25 cellular contexts compared by ENCODE assay signal in the genomic region with DNA sequence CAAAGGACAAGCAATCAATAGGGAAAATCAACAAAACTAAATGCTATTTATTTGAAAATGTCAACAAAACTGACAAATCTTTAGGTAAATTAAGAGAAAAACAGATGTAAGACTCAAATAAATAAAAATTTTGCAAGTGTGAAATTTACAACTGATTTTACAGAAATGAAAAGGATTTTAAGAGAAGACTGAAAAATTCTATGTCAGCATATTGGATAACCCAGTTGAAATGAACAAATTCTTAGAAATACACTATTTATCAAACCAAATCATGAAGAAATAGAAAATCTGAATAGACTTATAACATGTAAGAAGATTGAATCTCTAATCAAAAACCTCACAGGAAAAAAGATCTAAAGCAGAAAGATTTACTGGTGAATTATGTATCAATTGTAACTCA. TPM values are rescaled to one million over a fixed set of nuclear protein-coding genes. Genes with fewer than 3 reads are reported as not detected.
DNase-seq lines count a peak whose midpoint lies in the region; ATAC-seq, FAIRE-seq and TF ChIP-seq lines count a peak whose summit lies in the region.
"Had no signal": no experiment of that assay in that cellular context is flagged by ENCODE, and none has a peak within 500 bp of the region (broad histone marks: within the 10 kb centered on the region; RNA-seq: fewer than 3 reads in every experiment).

No MANE protein-coding gene starts in this region.

- H3K36me3 Mint-ChIP-seq in mesothelial cell of epicardium: peaks cover 23% of the 10 kb centered on the region
- H3K36me3 Mint-ChIP-seq: CD4-positive, CD25-positive, alpha-beta regulatory T cell; CD8-positive, alpha-beta memory T cell had no signal

- H3K4me1 Mint-ChIP-seq in mesothelial cell of epicardium: peaks cover 55% of the 10 kb centered on the region
- H3K4me1 Mint-ChIP-seq: CD4-positive, CD25-positive, alpha-beta regulatory T cell; CD8-positive, alpha-beta memory T cell had no signal

- no peak overlapping the region for H3K56ac ChIP-seq in IMR-90 (ENCODE audit: extremely low read depth, insufficient read depth, low read length)

- peak overlapping the region; percentile 76 for H3K27ac Mint-ChIP-seq in mesothelial cell of epicardium
- H3K27ac Mint-ChIP-seq: CD4-positive, CD25-positive, alpha-beta regulatory T cell; CD8-positive, alpha-beta memory T cell had no signal

- CTCF ChIA-PET in HepG2 (lab: Yijun Ruan, JAX; ENCODE audit: low intra/inter-chr PET ratio, low total read pairs) (no interaction called here), IMR-90 (lab: Yijun Ruan, JAX) (no interaction called here)

- intact Hi-C loops in HepG2 (cut with micrococcal nuclease; ENCODE audit: unreplicated experiment): no loop called here
- intact Hi-C loops in right lobe of liver (cut with DNase I): no loop called here
- intact Hi-C loops in IMR-90 (cut with micrococcal nuclease): no loop called here
- intact Hi-C loops in body of pancreas (cut with DNase I): no loop called here
- intact Hi-C loops in ovary (cut with DNase I): no loop called here

- H2AFZ ChIP-seq in HepG2 (ENCODE audit: low read length) (no peak overlapping the region), IMR-90 (replicated peaks; ENCODE audit: low read length, poor library complexity) (no peak overlapping the region)

- H4K5ac ChIP-seq in IMR-90 (ENCODE audit: low read depth, low read length): no peak overlapping the region

- H2BK20ac ChIP-seq in IMR-90 (ENCODE audit: low read depth, low read length): no peak overlapping the region

- in situ Hi-C loops in HepG2 (cut with HindIII; ENCODE audit: extremely low pct_ligation_motif_present, low pct_unique_long_range_greater_than_20kb) (no loop called here), IMR-90 (cut with MboI; ENCODE audit: low sequenced_read_pairs) (no loop called here)

- no peak overlapping the region for H2AK9ac ChIP-seq in IMR-90 (replicated peaks; ENCODE audit: low read depth, low read length, poor library complexity)

- no peak for TF ChIP-seq RAD21 in HepG2 (CRISPR knock-in tag; IDR thresholded peaks at IDR 0.05)
- TF ChIP-seq RAD21 in IMR-90 (IDR thresholded peaks at IDR 0.05; ENCODE audit: low read length): no peak

- TF ChIP-seq POLR2A in HepG2 (IDR thresholded peaks at IDR 0.05; ENCODE audit: insufficient read depth in 1 of 2, low read depth in 2 of 2, low read length in 2 of 2) (no peak), right lobe of liver (IDR thresholded peaks at IDR 0.05) (no peak), IMR-90 (IDR thresholded peaks at IDR 0.05; ENCODE audit: low read depth, low read length) (no peak), body of pancreas (IDR thresholded peaks at IDR 0.05) (no peak), ovary (IDR thresholded peaks at IDR 0.05) (no peak)

- H3K9me3 ChIP-seq in HepG2 (ENCODE audit: low read length): no peaks in the 10 kb centered on the region
- no peaks in the 10 kb centered on the region for H3K9me3 ChIP-seq in right lobe of liver
- no peaks in the 10 kb centered on the region for H3K9me3 ChIP-seq in IMR-90 (ENCODE audit: control insufficient read depth, insufficient read depth, low read length)
- no peaks in the 10 kb centered on the region for H3K9me3 ChIP-seq in body of pancreas
- H3K9me3 ChIP-seq in ovary: no peaks in the 10 kb centered on the region

- no peak overlapping the region for H2BK5ac ChIP-seq in IMR-90 (ENCODE audit: low read depth, low read length, poor library complexity, severe bottlenecking)

- no peak for FAIRE-seq in HepG2 (lab: Jason Lieb, UNC)
- FAIRE-seq: GM12891, GM18507 had no signal

- H3K79me2 ChIP-seq in HepG2 (ENCODE audit: insufficient read depth, low read length): no peaks in the 10 kb centered on the region

- no peaks in the 10 kb centered on the region for H3K27me3 Mint-ChIP-seq in mesothelial cell of epicardium (ENCODE audit: low read depth)

- TF ChIP-seq EP300 in HepG2 (IDR thresholded peaks at IDR 0.05; ENCODE audit: low read depth in 2 of 2, low read length in 2 of 2) (no peak), HepG2 (CRISPR knock-in tag; IDR thresholded peaks at IDR 0.05; ENCODE audit: borderline replicate concordance) (no peak), ovary (IDR thresholded peaks at IDR 0.05) (no peak)

- H2BK120ac ChIP-seq in IMR-90 (ENCODE audit: low read depth, low read length): no peak overlapping the region

- POLR2A ChIA-PET in HepG2 (lab: Yijun Ruan, JAX): no interaction called here
- POLR2A ChIA-PET in IMR-90 (lab: Charles Lee; ENCODE audit: unreplicated experiment): no interaction called here

- no peak overlapping the region for H3K18ac ChIP-seq in IMR-90 (ENCODE audit: low read depth, low read length)

- no peaks in the 10 kb centered on the region for H3K79me1 ChIP-seq in IMR-90 (ENCODE audit: low read depth in 1 of 2, low read length in 2 of 2)

- no peak overlapping the region for H3K4ac ChIP-seq in IMR-90 (ENCODE audit: low read depth, low read length)

- TF ChIP-seq CTCF in HepG2 (CRISPR knock-in tag; IDR thresholded peaks at IDR 0.05) (no peak), right lobe of liver (IDR thresholded peaks at IDR 0.05) (no peak), IMR-90 (conservative IDR thresholded peaks at IDR 0.05; ENCODE audit: low read depth, low read length) (no peak), body of pancreas (IDR thresholded peaks at IDR 0.05) (no peak), mesothelial cell of epicardium (IDR thresholded peaks at IDR 0.05; ENCODE audit: unreplicated experiment) (no peak), ovary (IDR thresholded peaks at IDR 0.05) (no peak)

- ATAC-seq in HepG2 (no peak), right lobe of liver (no peak), IMR-90 (ENCODE audit: low read depth) (no peak), body of pancreas (no peak), HG03565 (IDR thresholded peaks at IDR 0.05; ENCODE audit: unreplicated experiment) (no peak), GM19452 (IDR thresholded peaks at IDR 0.05; ENCODE audit: unreplicated experiment) (no peak)
- ATAC-seq: HCT116 had no signal

- no peaks in the 10 kb centered on the region for H3K9me1 ChIP-seq in IMR-90 (ENCODE audit: insufficient read depth, low read length)

- H3K9me3 Mint-ChIP-seq in mesothelial cell of epicardium: peaks cover 25% of the 10 kb centered on the region

- H3K4me3 Mint-ChIP-seq in mesothelial cell of epicardium: no peak overlapping the region
- H3K4me3 Mint-ChIP-seq: CD4-positive, CD25-positive, alpha-beta regulatory T cell; CD8-positive, alpha-beta memory T cell; H9 had no signal

- dilution Hi-C loops in IMR-90 (cut with HindIII; ENCODE audit: low sequenced_read_pairs, unreplicated experiment): no loop called here

- H4K20me1 ChIP-seq in HepG2 (ENCODE audit: insufficient read depth, low read length): no peaks in the 10 kb centered on the region
- H4K20me1 ChIP-seq in IMR-90 (ENCODE audit: insufficient read depth, low read length): no peaks in the 10 kb centered on the region

- no peak overlapping the region for H3K27ac ChIP-seq in HepG2 (ENCODE audit: extremely low read length, insufficient read depth, low read length)
- no peak overlapping the region for H3K27ac ChIP-seq in right lobe of liver
- H3K27ac ChIP-seq in IMR-90 (ENCODE audit: insufficient read depth, low read length): no peak overlapping the region
- peak overlapping the region in 3 of 4 donors; percentile 91 to 95 (median 94) for H3K27ac ChIP-seq in body of pancreas
- no peak overlapping the region for H3K27ac ChIP-seq in ovary
- H3K27ac ChIP-seq: C4-2B had no signal

- no peak for DNase-seq in HepG2 (ENCODE audit: low spot score)
- no peak for DNase-seq in right lobe of liver
- DNase-seq in IMR-90: no peak
- no peak for DNase-seq in body of pancreas
- DNase-seq in mesothelial cell of epicardium (ENCODE audit: low spot score in 2 of 2, unreplicated experiment in 2 of 2): no peak
- DNase-seq in ovary: no peak
- DNase-seq: 8988T; Calu3; CD4-positive, CD25-positive, alpha-beta regulatory T cell; CD8-positive, alpha-beta memory T cell; DMS53; DMS79 treated with DMSO at 0.1 percent for 48 hours; GF-D8; H9 had no signal

- H4K91ac ChIP-seq in IMR-90 (ENCODE audit: insufficient read depth, low read depth, low read length): no peak overlapping the region

- H3K27me3 ChIP-seq in HepG2 (ENCODE audit: control insufficient read depth in 1 of 2, insufficient read depth in 2 of 2, low read length in 2 of 2): no peaks in the 10 kb centered on the region
- no peaks in the 10 kb centered on the region for H3K27me3 ChIP-seq in right lobe of liver
- no peaks in the 10 kb centered on the region for H3K27me3 ChIP-seq in IMR-90 (ENCODE audit: control insufficient read depth, insufficient read depth, low read length)
- no peaks in the 10 kb centered on the region for H3K27me3 ChIP-seq in body of pancreas
- H3K27me3 ChIP-seq in ovary: no peaks in the 10 kb centered on the region

- H3K23ac ChIP-seq in IMR-90 (ENCODE audit: low read depth, low read length): no peak overlapping the region

- BruUV-seq in HepG2 (replicated peaks; lab: Mats Ljungman, UMichigan): no TSS peak
- BruUV-seq in IMR-90 (replicated peaks; lab: Mats Ljungman, UMichigan): no TSS peak

- H3K4me1 ChIP-seq in HepG2 (ENCODE audit: insufficient read depth, low read length) (no peaks in the 10 kb centered on the region), right lobe of liver (no peaks in the 10 kb centered on the region), IMR-90 (ENCODE audit: control insufficient read depth, insufficient read depth, low read length) (no peaks in the 10 kb centered on the region), body of pancreas (peaks cover 65% of the 10 kb centered on the region), ovary (ENCODE audit: insufficient read depth) (peaks cover 3% of the 10 kb centered on the region)

- H3K36me3 ChIP-seq in HepG2 (replicated peaks in 1 of 2; ENCODE audit: control insufficient read depth in 1 of 2, insufficient read depth in 2 of 2, low read length in 2 of 2) (no peaks in the 10 kb centered on the region), right lobe of liver (no peaks in the 10 kb centered on the region), IMR-90 (ENCODE audit: control insufficient read depth, insufficient read depth, low read length) (no peaks in the 10 kb centered on the region), body of pancreas (replicated peaks in 1 of 2; ENCODE audit: insufficient read depth in 1 of 2, low read depth in 2 of 2) (no peaks in the 10 kb centered on the region), ovary (no peaks in the 10 kb centered on the region)

- H4K8ac ChIP-seq in IMR-90 (ENCODE audit: low read depth in 2 of 2, low read length in 2 of 2): no peak overlapping the region

- H3K4me3 ChIP-seq in HepG2 (replicated peaks in 1 of 3; ENCODE audit: insufficient read depth in 1 of 3, low read depth in 2 of 3, low read length in 3 of 3): no peak overlapping the region
- no peak overlapping the region for H3K4me3 ChIP-seq in right lobe of liver
- H3K4me3 ChIP-seq in IMR-90 (ENCODE audit: insufficient read depth, low read depth, low read length): no peak overlapping the region
- H3K4me3 ChIP-seq in body of pancreas: no peak overlapping the region
- H3K4me3 ChIP-seq in ovary: no peak overlapping the region

- H3K9ac ChIP-seq in HepG2 (ENCODE audit: insufficient read depth, low read depth, low read length) (no peak overlapping the region), IMR-90 (ENCODE audit: low read depth, low read length) (no peak overlapping the region)

- no peak overlapping the region for H3K4me2 ChIP-seq in HepG2 (ENCODE audit: low read depth, low read length)
- no peak overlapping the region for H3K4me2 ChIP-seq in IMR-90 (ENCODE audit: low read depth, low read length)

- no peak overlapping the region for H2AK5ac ChIP-seq in IMR-90 (ENCODE audit: low read depth, low read length)

- no peak overlapping the region for H2BK15ac ChIP-seq in IMR-90 (ENCODE audit: low read depth, low read length)

- H3K14ac ChIP-seq in IMR-90 (replicated peaks; ENCODE audit: low read depth, low read length): no peak overlapping the region

RNA-seq across cellular contexts. Expression of gene SPRR2F, which starts 7.6 kb away (rescaled TPM):
- total RNA-seq in HepG2 (2016; rRNA removed; fragmentation: Illumina TruSeq; extraction: Trizol) (not detected in 2 replicates), right lobe of liver (not detected), IMR-90 (2012; rRNA removed) (not detected in 2 replicates), body of pancreas (1 to 10 TPM in 1 of 2 donors, not detected in 1; 1.3 TPM), mesothelial cell of epicardium (54.4 to 65.0 TPM (median 56.6 TPM) in 3 replicates), ovary (10 to 100 TPM; 12.7 to 93.3 (median 62.3) TPM)
- not detected in 2 replicates for total RNA-seq in HepG2 (2016; cell fraction: cytosol; rRNA removed; fragmentation: Illumina TruSeq; extraction: Trizol; ENCODE audit: low read depth)
- total RNA-seq in HepG2 (2016; cell fraction: insoluble cytoplasmic fraction; rRNA removed; fragmentation: Illumina TruSeq; extraction: Trizol): not detected in 2 replicates
- total RNA-seq in HepG2 (2016; cell fraction: membrane; rRNA removed; fragmentation: Illumina TruSeq; extraction: Trizol): not detected in 2 replicates
- total RNA-seq in HepG2 (2016; cell fraction: nucleus; rRNA removed; fragmentation: Illumina TruSeq; extraction: Trizol): not detected in 2 replicates
- polyA plus RNA-seq in HepG2 (2011; rRNA removed) (not detected in 2 replicates), IMR-90 (2012; rRNA removed) (not detected in 2 replicates), ovary (100 to 1,000 TPM in 1 of 2 donors, 10 to 100 TPM in 1; 54.7 to 109 TPM)
- not detected in 2 replicates for polyA plus RNA-seq in HepG2 (2011; cell fraction: cytosol; rRNA removed)
- not detected in 2 replicates for polyA plus RNA-seq in HepG2 (2011; cell fraction: nucleus; rRNA removed)
- not detected in 2 replicates for polyA plus RNA-seq in HepG2 (2012)
- not detected in 2 replicates for polyA plus RNA-seq in HepG2 (2016; cell fraction: cytosol; fragmentation: Illumina TruSeq; extraction: Trizol; ENCODE audit: low read depth)
- not detected in 2 replicates for polyA plus RNA-seq in HepG2 (2016; cell fraction: insoluble cytoplasmic fraction; fragmentation: Illumina TruSeq; extraction: Trizol; ENCODE audit: low read depth)
- polyA plus RNA-seq in HepG2 (2016; cell fraction: membrane; fragmentation: Illumina TruSeq; extraction: Trizol; ENCODE audit: low read depth): not detected in 2 replicates
- not detected in 2 replicates for polyA plus RNA-seq in HepG2 (2016; cell fraction: nucleus; fragmentation: Illumina TruSeq; extraction: Trizol; ENCODE audit: insufficient read depth, low read depth)
- polyA minus RNA-seq in HepG2 (2011; rRNA and poly(A)+ RNA removed; ENCODE audit: low replicate concordance): not detected in 2 replicates
- not detected in 2 replicates for polyA minus RNA-seq in HepG2 (2011; cell fraction: cytosol; rRNA and poly(A)+ RNA removed)
- not detected in 2 replicates for polyA minus RNA-seq in HepG2 (2011; cell fraction: nucleus; rRNA and poly(A)+ RNA removed)
- polyA plus RNA-seq in IMR-90 (2012; cell fraction: cytosol; rRNA removed): not detected in 2 replicates
- not detected in 2 replicates for polyA plus RNA-seq in IMR-90 (2012; cell fraction: nucleus; rRNA removed; ENCODE audit: low replicate concordance)
- total RNA-seq: A673; Calu3; CD4-positive, CD25-positive, alpha-beta regulatory T cell; CD8-positive, alpha-beta memory T cell; Daoy; G401; H4; H9 had no signal
- polyA plus RNA-seq: BJ; CD4-positive, CD25-positive, alpha-beta regulatory T cell; CD8-positive, alpha-beta memory T cell had no signal

RNA-seq across cellular contexts. Expression of gene SPRR2E, which starts 26.6 kb away (rescaled TPM):
- not detected in 2 replicates for total RNA-seq in HepG2 (2016; rRNA removed; fragmentation: Illumina TruSeq; extraction: Trizol)
- not detected in 2 replicates for total RNA-seq in HepG2 (2016; cell fraction: cytosol; rRNA removed; fragmentation: Illumina TruSeq; extraction: Trizol; ENCODE audit: low read depth)
- not detected in 2 replicates for total RNA-seq in HepG2 (2016; cell fraction: insoluble cytoplasmic fraction; rRNA removed; fragmentation: Illumina TruSeq; extraction: Trizol)
- not detected in 2 replicates for total RNA-seq in HepG2 (2016; cell fraction: membrane; rRNA removed; fragmentation: Illumina TruSeq; extraction: Trizol)
- not detected in 2 replicates for total RNA-seq in HepG2 (2016; cell fraction: nucleus; rRNA removed; fragmentation: Illumina TruSeq; extraction: Trizol)
- not detected in 2 replicates for polyA plus RNA-seq in HepG2 (2011; rRNA removed)
- polyA plus RNA-seq in HepG2 (2011; cell fraction: cytosol; rRNA removed): not detected in 2 replicates
- polyA plus RNA-seq in HepG2 (2011; cell fraction: nucleus; rRNA removed): not detected in 2 replicates
- not detected in 2 replicates for polyA plus RNA-seq in HepG2 (2012)
- polyA plus RNA-seq in HepG2 (2016; cell fraction: cytosol; fragmentation: Illumina TruSeq; extraction: Trizol; ENCODE audit: low read depth): not detected in 2 replicates
- not detected in 2 replicates for polyA plus RNA-seq in HepG2 (2016; cell fraction: insoluble cytoplasmic fraction; fragmentation: Illumina TruSeq; extraction: Trizol; ENCODE audit: low read depth)
- not detected in 2 replicates for polyA plus RNA-seq in HepG2 (2016; cell fraction: membrane; fragmentation: Illumina TruSeq; extraction: Trizol; ENCODE audit: low read depth)
- polyA plus RNA-seq in HepG2 (2016; cell fraction: nucleus; fragmentation: Illumina TruSeq; extraction: Trizol; ENCODE audit: insufficient read depth, low read depth): not detected in 2 replicates
- polyA minus RNA-seq in HepG2 (2011; rRNA and poly(A)+ RNA removed; ENCODE audit: low replicate concordance): not detected in 2 replicates
- not detected in 2 replicates for polyA minus RNA-seq in HepG2 (2011; cell fraction: cytosol; rRNA and poly(A)+ RNA removed)
- not detected in 2 replicates for polyA minus RNA-seq in HepG2 (2011; cell fraction: nucleus; rRNA and poly(A)+ RNA removed)
- total RNA-seq in right lobe of liver: not detected
- total RNA-seq in IMR-90 (2012; rRNA removed): not detected in 2 replicates
- not detected in 2 replicates for polyA plus RNA-seq in IMR-90 (2012; rRNA removed)
- not detected in 2 replicates for polyA plus RNA-seq in IMR-90 (2012; cell fraction: cytosol; rRNA removed)
- polyA plus RNA-seq in IMR-90 (2012; cell fraction: nucleus; rRNA removed; ENCODE audit: low replicate concordance): not detected in 2 replicates
- not detected for total RNA-seq in body of pancreas
- 1.2 to 1.9 TPM (median 1.9 TPM) in 3 replicates for total RNA-seq in mesothelial cell of epicardium
- 1 to 10 TPM in 3 of 7 donors, under 1 TPM in 1, not detected in 3; 0.63 to 1.5 (median 1.2) TPM for total RNA-seq in ovary
- 1 to 10 TPM; 1.3 to 1.5 TPM for polyA plus RNA-seq in ovary
- total RNA-seq: A673; Calu3; CD4-positive, CD25-positive, alpha-beta regulatory T cell; CD8-positive, alpha-beta memory T cell; Daoy; G401; H4; H9 had no signal
- polyA plus RNA-seq: BJ; CD4-positive, CD25-positive, alpha-beta regulatory T cell; CD8-positive, alpha-beta memory T cell had no signal

RNA-seq across cellular contexts. Expression of gene SPRR2G, which starts 29.7 kb away (rescaled TPM):
- not detected in 2 replicates for total RNA-seq in HepG2 (2016; rRNA removed; fragmentation: Illumina TruSeq; extraction: Trizol)
- total RNA-seq in HepG2 (2016; cell fraction: cytosol; rRNA removed; fragmentation: Illumina TruSeq; extraction: Trizol; ENCODE audit: low read depth): not detected in 2 replicates
- total RNA-seq in HepG2 (2016; cell fraction: insoluble cytoplasmic fraction; rRNA removed; fragmentation: Illumina TruSeq; extraction: Trizol): not detected in 2 replicates
- total RNA-seq in HepG2 (2016; cell fraction: membrane; rRNA removed; fragmentation: Illumina TruSeq; extraction: Trizol): not detected in 2 replicates
- total RNA-seq in HepG2 (2016; cell fraction: nucleus; rRNA removed; fragmentation: Illumina TruSeq; extraction: Trizol): not detected in 2 replicates
- polyA plus RNA-seq in HepG2 (2011; rRNA removed): not detected in 2 replicates
- not detected in 2 replicates for polyA plus RNA-seq in HepG2 (2011; cell fraction: cytosol; rRNA removed)
- polyA plus RNA-seq in HepG2 (2011; cell fraction: nucleus; rRNA removed): not detected in 2 replicates
- polyA plus RNA-seq in HepG2 (2012): not detected in 2 replicates
- polyA plus RNA-seq in HepG2 (2016; cell fraction: cytosol; fragmentation: Illumina TruSeq; extraction: Trizol; ENCODE audit: low read depth): not detected in 2 replicates
- not detected in 2 replicates for polyA plus RNA-seq in HepG2 (2016; cell fraction: insoluble cytoplasmic fraction; fragmentation: Illumina TruSeq; extraction: Trizol; ENCODE audit: low read depth)
- polyA plus RNA-seq in HepG2 (2016; cell fraction: membrane; fragmentation: Illumina TruSeq; extraction: Trizol; ENCODE audit: low read depth): not detected in 2 replicates
- polyA plus RNA-seq in HepG2 (2016; cell fraction: nucleus; fragmentation: Illumina TruSeq; extraction: Trizol; ENCODE audit: insufficient read depth, low read depth): not detected in 2 replicates
- polyA minus RNA-seq in HepG2 (2011; rRNA and poly(A)+ RNA removed; ENCODE audit: low replicate concordance): not detected in 2 replicates
- not detected in 2 replicates for polyA minus RNA-seq in HepG2 (2011; cell fraction: cytosol; rRNA and poly(A)+ RNA removed)
- polyA minus RNA-seq in HepG2 (2011; cell fraction: nucleus; rRNA and poly(A)+ RNA removed): not detected in 2 replicates
- total RNA-seq in right lobe of liver: not detected
- total RNA-seq in IMR-90 (2012; rRNA removed): not detected in 2 replicates
- not detected in 2 replicates for polyA plus RNA-seq in IMR-90 (2012; rRNA removed)
- polyA plus RNA-seq in IMR-90 (2012; cell fraction: cytosol; rRNA removed): not detected in 2 replicates
- polyA plus RNA-seq in IMR-90 (2012; cell fraction: nucleus; rRNA removed; ENCODE audit: low replicate concordance): not detected in 2 replicates
- not detected for total RNA-seq in body of pancreas
- total RNA-seq in mesothelial cell of epicardium: not detected in 3 replicates
- not detected for total RNA-seq in ovary
- polyA plus RNA-seq in ovary: not detected
- total RNA-seq: A673; Calu3; CD4-positive, CD25-positive, alpha-beta regulatory T cell; CD8-positive, alpha-beta memory T cell; Daoy; G401; H4; H9 had no signal
- polyA plus RNA-seq: BJ; CD4-positive, CD25-positive, alpha-beta regulatory T cell; CD8-positive, alpha-beta memory T cell had no signal

RNA-seq across cellular contexts. Expression of gene SPRR2B, which starts 49.5 kb away (rescaled TPM):
- not detected in 2 replicates for total RNA-seq in HepG2 (2016; rRNA removed; fragmentation: Illumina TruSeq; extraction: Trizol)
- not detected in 2 replicates for total RNA-seq in HepG2 (2016; cell fraction: cytosol; rRNA removed; fragmentation: Illumina TruSeq; extraction: Trizol; ENCODE audit: low read depth)
- not detected in 2 replicates for total RNA-seq in HepG2 (2016; cell fraction: insoluble cytoplasmic fraction; rRNA removed; fragmentation: Illumina TruSeq; extraction: Trizol)
- total RNA-seq in HepG2 (2016; cell fraction: membrane; rRNA removed; fragmentation: Illumina TruSeq; extraction: Trizol): not detected in 2 replicates
- not detected in 2 replicates for total RNA-seq in HepG2 (2016; cell fraction: nucleus; rRNA removed; fragmentation: Illumina TruSeq; extraction: Trizol)
- not detected in 2 replicates for polyA plus RNA-seq in HepG2 (2011; rRNA removed)
- not detected in 2 replicates for polyA plus RNA-seq in HepG2 (2011; cell fraction: cytosol; rRNA removed)
- not detected in 2 replicates for polyA plus RNA-seq in HepG2 (2011; cell fraction: nucleus; rRNA removed)
- not detected in 2 replicates for polyA plus RNA-seq in HepG2 (2012)
- not detected in 2 replicates for polyA plus RNA-seq in HepG2 (2016; cell fraction: cytosol; fragmentation: Illumina TruSeq; extraction: Trizol; ENCODE audit: low read depth)
- not detected in 2 replicates for polyA plus RNA-seq in HepG2 (2016; cell fraction: insoluble cytoplasmic fraction; fragmentation: Illumina TruSeq; extraction: Trizol; ENCODE audit: low read depth)
- not detected in 2 replicates for polyA plus RNA-seq in HepG2 (2016; cell fraction: membrane; fragmentation: Illumina TruSeq; extraction: Trizol; ENCODE audit: low read depth)
- polyA plus RNA-seq in HepG2 (2016; cell fraction: nucleus; fragmentation: Illumina TruSeq; extraction: Trizol; ENCODE audit: insufficient read depth, low read depth): not detected in 2 replicates
- not detected in 2 replicates for polyA minus RNA-seq in HepG2 (2011; rRNA and poly(A)+ RNA removed; ENCODE audit: low replicate concordance)
- not detected in 2 replicates for polyA minus RNA-seq in HepG2 (2011; cell fraction: cytosol; rRNA and poly(A)+ RNA removed)
- not detected in 2 replicates for polyA minus RNA-seq in HepG2 (2011; cell fraction: nucleus; rRNA and poly(A)+ RNA removed)
- not detected for total RNA-seq in right lobe of liver
- total RNA-seq in IMR-90 (2012; rRNA removed): not detected in 2 replicates
- not detected in 2 replicates for polyA plus RNA-seq in IMR-90 (2012; rRNA removed)
- polyA plus RNA-seq in IMR-90 (2012; cell fraction: cytosol; rRNA removed): not detected in 2 replicates
- not detected in 2 replicates for polyA plus RNA-seq in IMR-90 (2012; cell fraction: nucleus; rRNA removed; ENCODE audit: low replicate concordance)
- total RNA-seq in body of pancreas: not detected
- total RNA-seq in mesothelial cell of epicardium: not detected in 3 replicates
- 1 to 10 TPM in 4 of 7 donors, not detected in 3; 1.1 to 3.8 (median 1.7) TPM for total RNA-seq in ovary
- polyA plus RNA-seq in ovary: 1 to 10 TPM; 3.2 to 4.9 TPM
- total RNA-seq: A673; Calu3; CD4-positive, CD25-positive, alpha-beta regulatory T cell; CD8-positive, alpha-beta memory T cell; Daoy; G401; H4; H9 had no signal
- polyA plus RNA-seq: BJ; CD4-positive, CD25-positive, alpha-beta regulatory T cell; CD8-positive, alpha-beta memory T cell had no signal

Comparison
In these comparisons a context has a peak if more than half of its experiments do, and no peak if none do; other contexts are left out.
1. H3K27ac ChIP-seq: peak in body of pancreas (3 of 4); none in HepG2 (single experiment), right lobe of liver (0 of 3), IMR-90 (single experiment) and ovary (0 of 2).
2. RNA of gene SPRR2F, which starts 7.6 kb away (total RNA-seq): 12.7 to 93.3 TPM in ovary and 54.4 to 65.0 TPM in mesothelial cell of epicardium; 1.3 TPM in body of pancreas, not detected in HepG2, not detected in right lobe of liver and not detected in IMR-90; every median in the first group is over 4 times any median in the second.